Comparison of ENCODE assay signal across 32 cellular contexts in genomic region chr10:130023454-130024230, GRCh38. TPM values are rescaled to one million over a fixed set of nuclear protein-coding genes. Genes with fewer than 3 reads are reported as not detected.
A peak's percentile ranks its signal among the peaks of the same experiment; 100 is the strongest.
DNase-seq lines count a peak whose midpoint lies in the region; ATAC-seq, FAIRE-seq and TF ChIP-seq lines count a peak whose summit lies in the region.
"Had no signal": no experiment of that assay in that cellular context is flagged by ENCODE, and none has a peak within 500 bp of the region (broad histone marks: within the 10 kb centered on the region; RNA-seq: fewer than 3 reads in every experiment).

No MANE protein-coding gene starts in this region.

- no peaks in the 10 kb centered on the region for H4K20me1 ChIP-seq in keratinocyte (ENCODE audit: control insufficient read depth, extremely low read depth, insufficient read depth, low read length)

- FAIRE-seq in RCC 7860 (lab: Jason Lieb, UNC) = no peak
- no peak for FAIRE-seq in keratinocyte (lab: Jason Lieb, UNC)
- FAIRE-seq: GM12878 had no signal

- H3K36me3 ChIP-seq in keratinocyte (ENCODE audit: control insufficient read depth in 2 of 2, extremely low read depth in 1 of 2, insufficient read depth in 2 of 2, low read length in 2 of 2) (no peaks in the 10 kb centered on the region), psoas muscle (ENCODE audit: insufficient read depth in 1 of 2, low read depth in 1 of 2) (no peaks in the 10 kb centered on the region)
- H3K36me3 ChIP-seq: esophagus muscularis mucosa, gastroesophageal sphincter, left ventricle myocardium inferior, Peyer's patch, tibial artery had no signal

- H3K4me1 Mint-ChIP-seq in stimulated activated memory B cell treated with anti-CD40 and anti-IgM and Interleukin-4, amounts not matched to agents 10 μg/mL and 1 μg/mL and 100 μg/mL, for 72 hours = no peaks in the 10 kb centered on the region
- H3K4me1 Mint-ChIP-seq: CD8-positive, alpha-beta memory T cell; T-helper 17 cell had no signal

- H3K9ac ChIP-seq in keratinocyte (ENCODE audit: control insufficient read depth, extremely low read depth, insufficient read depth, low read length) = no peak overlapping the region
- H3K9ac ChIP-seq: SK-N-SH had no signal

- intact Hi-C loops in psoas muscle (cut with DNase I) = no loop called here

- H3K27me3 Mint-ChIP-seq in stimulated activated memory B cell treated with anti-CD40 and anti-IgM and Interleukin-4, amounts not matched to agents 10 μg/mL and 1 μg/mL and 100 μg/mL, for 72 hours = peaks cover 8% of the 10 kb centered on the region
- H3K27me3 Mint-ChIP-seq: activated CD4-positive, alpha-beta T cell treated with anti-CD3 and anti-CD28 coated beads, Interleukin-2, amount 10 ng/mL, durations not matched to agents 24 days and 14 days; activated CD8-positive, alpha-beta memory T cell treated with anti-CD3 and anti-CD28 coated beads, Interleukin-2, amount 10 ng/mL, durations not matched to agents 7 days and 5 days; T-helper 17 cell had no signal

- no peaks in the 10 kb centered on the region for H3K27me3 ChIP-seq in keratinocyte (ENCODE audit: control insufficient read depth, extremely low read depth, insufficient read depth, low read length)
- H3K27me3 ChIP-seq in psoas muscle (ENCODE audit: insufficient read depth in 3 of 3, low read length in 2 of 3) = peaks cover 0 to 18% (median 0%) of the 10 kb centered on the region in 3 donors
- H3K27me3 ChIP-seq: Peyer's patch had no signal

- H3K27ac ChIP-seq in keratinocyte (ENCODE audit: control insufficient read depth, insufficient read depth, low read length) = no peak overlapping the region
- no peak overlapping the region for H3K27ac ChIP-seq in psoas muscle
- H3K27ac ChIP-seq: 22Rv1, esophagus muscularis mucosa, gastroesophageal sphincter, left ventricle myocardium inferior, Peyer's patch, tibial artery, VCaP had no signal

- H3K9me1 ChIP-seq in keratinocyte (ENCODE audit: control insufficient read depth, extremely low read depth, insufficient read depth, low read length) = no peaks in the 10 kb centered on the region

- H3K4me1 ChIP-seq in keratinocyte (ENCODE audit: control insufficient read depth, extremely low read depth, insufficient read depth, low read length) = no peaks in the 10 kb centered on the region
- H3K4me1 ChIP-seq in psoas muscle = no peaks in the 10 kb centered on the region
- H3K4me1 ChIP-seq: esophagus muscularis mucosa, gastroesophageal sphincter, left ventricle myocardium inferior, Peyer's patch, tibial artery had no signal

- no peaks in the 10 kb centered on the region for H3K36me3 Mint-ChIP-seq in stimulated activated memory B cell treated with anti-CD40 and anti-IgM and Interleukin-4, amounts not matched to agents 10 μg/mL and 1 μg/mL and 100 μg/mL, for 72 hours
- H3K36me3 Mint-ChIP-seq: activated CD8-positive, alpha-beta memory T cell treated with anti-CD3 and anti-CD28 coated beads, Interleukin-2, amount 10 ng/mL, durations not matched to agents 7 days and 5 days; CD8-positive, alpha-beta memory T cell had no signal

- H3K4me2 ChIP-seq in keratinocyte (ENCODE audit: control insufficient read depth, extremely low read depth, insufficient read depth, low read depth, low read length) = no peak overlapping the region
- H3K4me2 ChIP-seq: SK-N-SH had no signal

- peaks cover 5% of the 10 kb centered on the region for H3K9me3 ChIP-seq in keratinocyte (ENCODE audit: control insufficient read depth, low read depth, low read length)
- H3K9me3 ChIP-seq in psoas muscle = no peaks in the 10 kb centered on the region
- H3K9me3 ChIP-seq: esophagus muscularis mucosa, gastroesophageal sphincter, left ventricle myocardium inferior, Peyer's patch, SK-N-SH, tibial artery had no signal

- no peak overlapping the region for H3K27ac Mint-ChIP-seq in stimulated activated memory B cell treated with anti-CD40 and anti-IgM and Interleukin-4, amounts not matched to agents 10 μg/mL and 1 μg/mL and 100 μg/mL, for 72 hours
- H3K27ac Mint-ChIP-seq: activated CD4-positive, alpha-beta T cell treated with anti-CD3 and anti-CD28 coated beads, Interleukin-2, amount 10 ng/mL, durations not matched to agents 24 days and 14 days; activated CD8-positive, alpha-beta memory T cell treated with anti-CD3 and anti-CD28 coated beads, Interleukin-2, amount 10 ng/mL, durations not matched to agents 7 days and 5 days; activated T-helper 1 cell treated with anti-CD3 and anti-CD28 coated beads, Interleukin-12 subunit alpha, Interleukin-12 subunit beta, Interleukin-2, Interleukin-4 antibody, amounts not matched to agents 30 ng/mL and 10 ng/mL and 1 ng/mL, durations not matched to agents 14 hours and 24 hours and 36 hours; CD8-positive, alpha-beta memory T cell; T-helper 17 cell had no signal

- H3K4me3 ChIP-seq in keratinocyte (ENCODE audit: control insufficient read depth in 2 of 3, extremely low read depth in 1 of 3, insufficient read depth in 2 of 3, low read depth in 1 of 3, low read length in 3 of 3) (no peak overlapping the region), psoas muscle (no peak overlapping the region)
- H3K4me3 ChIP-seq: esophagus muscularis mucosa, gastroesophageal sphincter, GM12878, left ventricle myocardium inferior, Peyer's patch, tibial artery had no signal

- H3K79me2 ChIP-seq in keratinocyte (ENCODE audit: control insufficient read depth, insufficient read depth, low read length) = no peaks in the 10 kb centered on the region

- no peak overlapping the region for H3K4me3 Mint-ChIP-seq in stimulated activated memory B cell treated with anti-CD40 and anti-IgM and Interleukin-4, amounts not matched to agents 10 μg/mL and 1 μg/mL and 100 μg/mL, for 72 hours
- H3K4me3 Mint-ChIP-seq: activated CD4-positive, alpha-beta T cell treated with anti-CD3 and anti-CD28 coated beads, Interleukin-2, amount 10 ng/mL, durations not matched to agents 24 days and 14 days; activated CD8-positive, alpha-beta memory T cell treated with anti-CD3 and anti-CD28 coated beads, Interleukin-2, amount 10 ng/mL, durations not matched to agents 7 days and 5 days; activated T-helper 1 cell treated with anti-CD3 and anti-CD28 coated beads, Interleukin-12 subunit alpha, Interleukin-12 subunit beta, Interleukin-2, Interleukin-4 antibody, amounts not matched to agents 30 ng/mL and 10 ng/mL and 1 ng/mL, durations not matched to agents 14 hours and 24 hours and 36 hours; CD8-positive, alpha-beta memory T cell; nephron; stimulated activated naive CD8-positive, alpha-beta T cell treated with anti-CD3 and anti-CD28 coated beads, Interleukin-15, amount 100 ng/mL, for 72 hours; T-helper 17 cell had no signal

- no peak overlapping the region for H2AFZ ChIP-seq in keratinocyte (ENCODE audit: control insufficient read depth, low read length)

- TF ChIP-seq CTCF in keratinocyte (optimal IDR thresholded peaks at IDR 0.05 in 1 of 3, IDR thresholded peaks at IDR 0.05 in 1 of 3, conservative IDR thresholded peaks at IDR 0.05 in 1 of 3; ENCODE audit: extremely low read depth in 1 of 3, insufficient read depth in 2 of 3, low read length in 3 of 3) (no peak), psoas muscle (IDR thresholded peaks at IDR 0.05) (no peak)

- WGBS in psoas muscle, 3 donors = 90 to 94% (median 90%) methylated on average over 17 to 19 of the region's 19 CpGs

- ATAC-seq in stimulated activated memory B cell treated with anti-CD40 and anti-IgM and Interleukin-4, amounts not matched to agents 10 μg/mL and 1 μg/mL and 100 μg/mL, for 72 hours = peak; percentile 32
- ATAC-seq in psoas muscle = no peak
- ATAC-seq: activated CD8-positive, alpha-beta memory T cell treated with anti-CD3 and anti-CD28 coated beads, Interleukin-2, amount 10 ng/mL, durations not matched to agents 7 days and 5 days; gastroesophageal sphincter; GM12878; sciatic nerve; stimulated activated naive CD8-positive, alpha-beta T cell treated with anti-CD3 and anti-CD28 coated beads, Interleukin-15, amount 100 ng/mL, for 72 hours; T-helper 17 cell had no signal

- H3K9me3 Mint-ChIP-seq in stimulated activated memory B cell treated with anti-CD40 and anti-IgM and Interleukin-4, amounts not matched to agents 10 μg/mL and 1 μg/mL and 100 μg/mL, for 72 hours = no peaks in the 10 kb centered on the region
- H3K9me3 Mint-ChIP-seq: activated CD4-positive, alpha-beta T cell treated with anti-CD3 and anti-CD28 coated beads, Interleukin-2, amount 10 ng/mL, durations not matched to agents 24 days and 14 days; activated T-helper 1 cell treated with anti-CD3 and anti-CD28 coated beads, Interleukin-12 subunit alpha, Interleukin-12 subunit beta, Interleukin-2, Interleukin-4 antibody, amounts not matched to agents 30 ng/mL and 10 ng/mL and 1 ng/mL, durations not matched to agents 14 hours and 24 hours and 36 hours; CD8-positive, alpha-beta memory T cell; nephron; stimulated activated naive CD8-positive, alpha-beta T cell treated with anti-CD3 and anti-CD28 coated beads, Interleukin-15, amount 100 ng/mL, for 72 hours had no signal

- peak; percentile 33 for DNase-seq in DMS 273 (lab: John Stamatoyannopoulos, UW; ENCODE audit: unreplicated experiment)
- no peak for DNase-seq in DMS 273 treated with DMSO at 0.1 percent for 48 hours (lab: John Stamatoyannopoulos, UW)
- peak; percentile 11 for DNase-seq in RCC 7860 (ENCODE audit: low spot score)
- peak; percentile 45 for DNase-seq in keratinocyte (ENCODE audit: low read depth, low spot score)
- no peak for DNase-seq in stimulated activated naive CD4-positive, alpha-beta T cell (lab: John Stamatoyannopoulos, UW)
- DNase-seq in psoas muscle = no peak
- DNase-seq in NCI-H1417 (lab: John Stamatoyannopoulos, UW) = no peak
- DNase-seq: activated CD4-positive, alpha-beta T cell treated with anti-CD3 and anti-CD28 coated beads, Interleukin-2, amount 10 ng/mL, durations not matched to agents 24 days and 14 days; activated CD8-positive, alpha-beta memory T cell treated with anti-CD3 and anti-CD28 coated beads, Interleukin-2, amount 10 ng/mL, durations not matched to agents 7 days and 5 days; activated naive CD4-positive, alpha-beta T cell treated with anti-CD3 and anti-CD28 coated beads, Interleukin-2, amount 50 U/mL, for 16 hours; amygdala; CD8-positive, alpha-beta memory T cell; cortex of kidney; hypothalamus; left ventricle myocardium inferior; NCI-H1105 treated with DMSO at 0.1 percent for 48 hours; SK-N-SH; stimulated activated CD4-positive, alpha-beta T cell treated with anti-CD3 and anti-CD28 coated beads, Interleukin-15, amount 100 ng/mL, for 24 hours; stimulated activated naive CD8-positive, alpha-beta T cell treated with anti-CD3 and anti-CD28 coated beads, Interleukin-15, amount 100 ng/mL, for 72 hours; T-helper 17 cell had no signal

- dilution Hi-C loops in keratinocyte (cut with MboI; ENCODE audit: extremely low pct_ligation_motif_present, low sequenced_read_pairs) = no loop called here

RNA-seq across cellular contexts. Expression of gene EBF3, which starts 59.6 kb away (rescaled TPM):
- polyA plus RNA-seq in keratinocyte = 0.01 to 0.05 TPM in 2 of 3 replicates, not detected in the other
- not detected for polyA plus RNA-seq in keratinocyte (2011; ENCODE audit: low read depth)
- polyA plus RNA-seq in keratinocyte (2011; cell fraction: cytosol; rRNA removed) = not detected in 2 replicates
- polyA plus RNA-seq in keratinocyte (2011; cell fraction: nucleus; rRNA removed) = 0.03 TPM in 1 of 2 replicates, not detected in the other
- polyA plus RNA-seq in keratinocyte (2012; ENCODE audit: low replicate concordance) = not detected in 2 replicates
- not detected in 3 replicates for polyA minus RNA-seq in keratinocyte
- not detected for polyA minus RNA-seq in keratinocyte (2011; cell fraction: cytosol; rRNA and poly(A)+ RNA removed)
- not detected in 2 replicates for polyA minus RNA-seq in keratinocyte (2011; cell fraction: nucleus; rRNA and poly(A)+ RNA removed)
- 1 to 10 TPM; 4.5 to 8.5 (median 5.9) TPM for total RNA-seq in psoas muscle
- polyA plus RNA-seq in psoas muscle = 10 to 100 TPM in 1 of 3 donors, 1 to 10 TPM in 2; 3.2 to 10.1 (median 3.4) TPM
- total RNA-seq: activated CD4-positive, alpha-beta T cell treated with anti-CD3 and anti-CD28 coated beads, Interleukin-2, amount 10 ng/mL, durations not matched to agents 24 days and 14 days; activated CD8-positive, alpha-beta memory T cell treated with anti-CD3 and anti-CD28 coated beads, Interleukin-2, amount 10 ng/mL, durations not matched to agents 7 days and 5 days; activated T-helper 1 cell treated with anti-CD3 and anti-CD28 coated beads, Interleukin-12 subunit alpha, Interleukin-12 subunit beta, Interleukin-2, Interleukin-4 antibody, amounts not matched to agents 30 ng/mL and 10 ng/mL and 1 ng/mL, durations not matched to agents 14 hours and 24 hours and 36 hours; CD8-positive, alpha-beta memory T cell; GM12878; NCI-H460; T-helper 17 cell had no signal
- polyA plus RNA-seq: CD8-positive, alpha-beta memory T cell; GM12878; SK-N-SH had no signal

Comparison
In these comparisons a context has a peak if more than half of its experiments do, and no peak if none do; other contexts are left out.
1. DNase-seq: peak in DMS 273 (single experiment), RCC 7860 (single experiment) and keratinocyte (single experiment); none in DMS 273 treated with DMSO at 0.1 percent for 48 hours (single experiment), stimulated activated naive CD4-positive, alpha-beta T cell (0 of 6), psoas muscle (0 of 2) and NCI-H1417 (0 of 3).